In genomic region chr9:107684224-107684623, GRCh38 we compare ENCODE assay signal across 14 cellular contexts.
DNase-seq lines count a peak whose midpoint lies in the region; ATAC-seq, FAIRE-seq and TF ChIP-seq lines count a peak whose summit lies in the region.
"Had no signal": no experiment of that assay in that cellular context is flagged by ENCODE, and none has a peak within 500 bp of the region (broad histone marks: within the 10 kb centered on the region; RNA-seq: fewer than 3 reads in every experiment).

No MANE protein-coding gene starts in this region.

- FAIRE-seq in A549 (lab: Jason Lieb, UNC) = no peak

- no peak overlapping the region for H3K4me3 ChIP-seq in A549
- H3K4me3 ChIP-seq in HL-60 (replicated peaks; ENCODE audit: insufficient read depth, low read length) = no peak overlapping the region
- H3K4me3 ChIP-seq in brain microvascular endothelial cell (ENCODE audit: low read depth, low read length) = no peak overlapping the region
- H3K4me3 ChIP-seq in body of pancreas = no peak overlapping the region
- H3K4me3 ChIP-seq: GM23338, tibial artery had no signal

- POLR2A ChIA-PET in A549 (lab: Yijun Ruan, JAX) = no interaction called here

- no peaks in the 10 kb centered on the region for H3K27me3 ChIP-seq in HL-60 (ENCODE audit: insufficient read depth, poor library complexity, severe bottlenecking)
- H3K27me3 ChIP-seq in brain microvascular endothelial cell (replicated peaks) = no peaks in the 10 kb centered on the region
- H3K27me3 ChIP-seq in body of pancreas = no peaks in the 10 kb centered on the region
- H3K27me3 ChIP-seq: tibial artery had no signal

- TF ChIP-seq CTCF in A549 (IDR thresholded peaks at IDR 0.05) (no peak), HL-60 (IDR thresholded peaks at IDR 0.05; ENCODE audit: insufficient read depth, low read length) (no peak), brain microvascular endothelial cell (IDR thresholded peaks at IDR 0.05; ENCODE audit: low read depth, low read length, missing control alignments) (no peak), body of pancreas (IDR thresholded peaks at IDR 0.05) (no peak)

- H3K9me3 ChIP-seq in A549 = no peaks in the 10 kb centered on the region
- H3K9me3 ChIP-seq in body of pancreas = no peaks in the 10 kb centered on the region
- H3K9me3 ChIP-seq: tibial artery had no signal

- ATAC-seq in A549 (no peak), body of pancreas (no peak)
- ATAC-seq: GM23338 had no signal

- H3K4me2 ChIP-seq in A549 = no peak overlapping the region
- H3K4me2 ChIP-seq: GM23338 had no signal

- DNase-seq in A549 (ENCODE audit: low read depth in 1 of 2, low spot score in 1 of 2) (peak in 1 of 2 experiments; percentile 9), HL-60 (ENCODE audit: low read depth in 1 of 2, low spot score in 1 of 2) (peak in 1 of 2 experiments; percentile 12), brain microvascular endothelial cell (peak; percentile 42), kidney tubule cell (ENCODE audit: low spot score) (peak; percentile 31), mucosa of gallbladder (ENCODE audit: low spot score) (no peak), body of pancreas (no peak), NCI-H1436 (lab: John Stamatoyannopoulos, UW) (no peak), AG08396 (ENCODE audit: low spot score) (no peak)
- DNase-seq: activated B cell treated with CpG ODN at 0.5 μM for 24 hours; Karpas-422; NCI-H2107; NK-92 treated with Interleukin-12 subunit alpha and Interleukin-12 subunit beta, amount 100 ng/mL, for 24 hours had no signal

- TF ChIP-seq EP300 in A549 (IDR thresholded peaks at IDR 0.05) = no peak

- TF ChIP-seq POLR2A in A549 (IDR thresholded peaks at IDR 0.05; ENCODE audit: low read length) (no peak), body of pancreas (IDR thresholded peaks at IDR 0.05) (no peak)

- TF ChIP-seq RAD21 in A549 (conservative IDR thresholded peaks at IDR 0.05 in 1 of 2, IDR thresholded peaks at IDR 0.05 in 1 of 2) = no peak

- H3K27ac ChIP-seq in A549 (no peak overlapping the region), HL-60 (replicated peaks) (peak overlapping the region; percentile 42), brain microvascular endothelial cell (no peak overlapping the region), body of pancreas (no peak overlapping the region)
- H3K27ac ChIP-seq: tibial artery had no signal

- in situ Hi-C loops in brain microvascular endothelial cell (cut with HindIII; ENCODE audit: low pct_ligation_motif_present, low sequenced_read_pairs) = no loop called here

- H3K36me3 ChIP-seq in brain microvascular endothelial cell (replicated peaks) = no peaks in the 10 kb centered on the region
- no peaks in the 10 kb centered on the region for H3K36me3 ChIP-seq in body of pancreas (replicated peaks in 1 of 2; ENCODE audit: insufficient read depth in 1 of 2, low read depth in 2 of 2)
- H3K36me3 ChIP-seq: tibial artery had no signal

- CTCF ChIA-PET in A549 (lab: Yijun Ruan, JAX) = no interaction called here

- intact Hi-C loops in body of pancreas (cut with DNase I) = no loop called here

- no peaks in the 10 kb centered on the region for H3K4me1 ChIP-seq in A549
- H3K4me1 ChIP-seq in body of pancreas = no peaks in the 10 kb centered on the region

- WGBS in A549 (ENCODE audit: missing lambda C conversion rate) = 90% methylated on average over 6 of the region's 6 CpGs
- WGBS in body of pancreas, 2 donors = 82 to 86% methylated on average over 6 of the region's 6 CpGs

TF ChIP-seq in A549, 52 proteins besides CTCF, POLR2A, EP300 and RAD21:
- TF ChIP-seq FOSL2 (IDR thresholded peaks at IDR 0.05) = no peak
- peak; percentile 22; the same call in 1 of the 2 replicates for TF ChIP-seq FOSL2 (CRISPR knock-in tag; IDR thresholded peaks at IDR 0.05)
- TF ChIP-seq CBX8 (IDR thresholded peaks at IDR 0.05) = no peak
- TF ChIP-seq HEYL (CRISPR knock-in tag; IDR thresholded peaks at IDR 0.05) = no peak

Comparison
In these comparisons a context has a peak if more than half of its experiments do, and no peak if none do; other contexts are left out.
1. DNase-seq: peak in brain microvascular endothelial cell (single experiment) and kidney tubule cell (single experiment); none in mucosa of gallbladder (single experiment), body of pancreas (0 of 4), NCI-H1436 (single experiment) and AG08396 (single experiment).